In the genomic region with DNA sequence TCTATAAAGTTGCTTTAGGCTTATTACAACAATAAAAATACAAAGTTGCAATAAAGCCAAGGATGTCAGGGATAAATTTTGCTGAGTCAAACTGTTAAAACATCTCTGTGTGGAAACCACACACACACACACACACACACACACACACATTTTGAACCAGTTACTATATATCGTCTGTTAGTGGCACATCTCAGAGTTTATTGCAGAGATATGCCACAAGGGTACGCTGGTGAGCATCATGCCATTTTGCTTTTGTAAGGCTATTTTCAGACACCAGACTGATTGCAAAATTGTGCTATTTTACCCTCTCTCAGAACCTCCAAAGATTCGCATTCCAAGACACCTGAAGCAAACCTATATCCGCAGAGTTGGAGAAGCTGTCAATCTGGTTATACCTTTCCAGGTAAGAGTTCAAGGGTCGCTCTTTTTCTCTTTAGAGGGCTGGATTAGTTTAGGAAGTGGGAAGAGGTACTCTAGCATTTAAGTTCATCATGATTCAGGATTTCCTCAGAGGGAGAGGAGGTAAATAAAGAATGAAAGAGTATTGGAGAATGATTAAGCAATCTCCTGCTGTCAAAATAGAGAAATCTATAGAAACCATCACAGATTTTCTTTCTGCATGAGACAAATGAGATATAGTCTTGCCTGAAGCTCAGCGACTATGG, we compare ENCODE assay signal across 8 cellular contexts. TPM values are rescaled to one million over a fixed set of nuclear protein-coding genes. Genes with fewer than 3 reads are reported as not detected.
DNase-seq lines count a peak whose midpoint lies in the region; ATAC-seq, FAIRE-seq and TF ChIP-seq lines count a peak whose summit lies in the region.

No MANE protein-coding gene starts in this region.

- WGBS in K562 (ENCODE audit: insufficient coverage, low coverage, missing lambda C conversion rate), result 42% methylated on average over 6 of the region's 6 CpGs
- WGBS in thyroid gland, 2 donors, result 71 to 74% methylated on average over 6 of the region's 6 CpGs

- H3K9me3 ChIP-seq in OCI-LY7 (ENCODE audit: low read length), result no peaks in the 10 kb centered on the region
- no peaks in the 10 kb centered on the region for H3K9me3 ChIP-seq in K562 (replicated peaks; ENCODE audit: control insufficient read depth, insufficient read depth, low read depth, low read length)
- H3K9me3 ChIP-seq in kidney (ENCODE audit: control insufficient read depth in 1 of 2, low read length in 2 of 2), result no peaks in the 10 kb centered on the region
- H3K9me3 ChIP-seq in thyroid gland, result no peaks in the 10 kb centered on the region

- TF ChIP-seq CTCF in GM12874 (IDR thresholded peaks at IDR 0.05; ENCODE audit: insufficient read depth, low read depth, low read length) (peak; percentile 61), OCI-LY7 (conservative IDR thresholded peaks at IDR 0.05; ENCODE audit: low read length) (peak; percentile 79), K562 (IDR thresholded peaks at IDR 0.05 in 2 of 3, conservative IDR thresholded peaks at IDR 0.05 in 1 of 3; ENCODE audit: insufficient read depth in 2 of 3, low read depth in 1 of 3, low read length in 3 of 3) (peak; percentile 70 to 88 (median 75)), kidney (IDR thresholded peaks at IDR 0.05; ENCODE audit: borderline replicate concordance, extremely low read depth, insufficient read depth) (peak; percentile 56), thyroid gland (IDR thresholded peaks at IDR 0.05) (peak in 4 of 6 experiments; percentile 48 to 58 (median 52))

- peak; percentile 71 to 82 for TF ChIP-seq RAD21 in K562 (CRISPR knock-in tag; conservative IDR thresholded peaks at IDR 0.05 in 1 of 2, IDR thresholded peaks at IDR 0.05 in 1 of 2)

- FAIRE-seq in K562 (lab: Jason Lieb, UNC), result peak; percentile 77
- FAIRE-seq in kidney (lab: Jason Lieb, UNC), result no peak

- H3K79me2 ChIP-seq in OCI-LY7 (ENCODE audit: insufficient read depth, low read depth, low read length), result no peaks in the 10 kb centered on the region
- H3K79me2 ChIP-seq in K562 (ENCODE audit: control insufficient read depth, insufficient read depth, low read length), result no peaks in the 10 kb centered on the region

- H2AFZ ChIP-seq in OCI-LY7 (ENCODE audit: low read length) (peak overlapping the region; percentile 99; the same call in 1 of the 2 replicates), K562 (ENCODE audit: low read depth, low read length) (peak overlapping the region; percentile 41; the same call in 1 of the 2 replicates)

- H3K4me2 ChIP-seq in OCI-LY7 (ENCODE audit: low read length) (peak overlapping the region; percentile 16; the same call in 1 of the 2 replicates), K562 (ENCODE audit: insufficient read depth, low read length) (no peak overlapping the region)

- peak; percentile 50; the same call in 1 of the 2 replicates for TF ChIP-seq EP300 in K562 (IDR thresholded peaks at IDR 0.05; ENCODE audit: low read length)

- H3K9ac ChIP-seq in K562 (ENCODE audit: insufficient read depth in 1 of 2, low read depth in 2 of 2, low read length in 2 of 2), result no peak overlapping the region
- H3K9ac ChIP-seq in kidney (ENCODE audit: low read length in 2 of 2), result no peak overlapping the region

- intact Hi-C loops in OCI-LY7 (cut with micrococcal nuclease; ENCODE audit: unreplicated experiment), result loop anchor here (2.0 to 10.0 kb wide), 3 partner anchors 27 to 255 kb away; a partner anchor contains a TSS
- intact Hi-C loops in K562 (cut with micrococcal nuclease), result loop anchor here (1.0 to 5.0 kb wide), 3 partner anchors 27 to 89 kb away; a partner anchor contains a TSS
- intact Hi-C loops in kidney (cut with DNase I), result no loop called here
- intact Hi-C loops in thyroid gland (cut with DNase I), result loop anchor here (10.0 kb wide), 1 partner anchor 85 kb away; no protein-coding TSS in a partner anchor

- no TSS peak for BruUV-seq in OCI-LY7 (replicated peaks; lab: Mats Ljungman, UMichigan)
- BruUV-seq in K562 (replicated peaks; lab: Mats Ljungman, UMichigan), result no TSS peak

- H3K36me3 ChIP-seq in OCI-LY7 (ENCODE audit: insufficient read depth, low read length) (no peaks in the 10 kb centered on the region), K562 (ENCODE audit: control insufficient read depth, insufficient read depth, low read length) (no peaks in the 10 kb centered on the region), kidney (ENCODE audit: control insufficient read depth in 1 of 2, insufficient read depth in 2 of 2, low read length in 2 of 2) (no peaks in the 10 kb centered on the region), thyroid gland (no peaks in the 10 kb centered on the region)

- no peaks in the 10 kb centered on the region for H4K20me1 ChIP-seq in OCI-LY7 (ENCODE audit: insufficient read depth, low read length)
- no peaks in the 10 kb centered on the region for H4K20me1 ChIP-seq in K562 (replicated peaks; ENCODE audit: control insufficient read depth, insufficient read depth, low read length)

- H3K27me3 ChIP-seq in K562 (ENCODE audit: control insufficient read depth in 2 of 2, insufficient read depth in 2 of 2, low read length in 2 of 2) (peaks cover 2 to 7% of the 10 kb centered on the region in 2 experiments; a peak in 2 of 5 replicates), thyroid gland (no peaks in the 10 kb centered on the region)

- CTCF ChIA-PET in OCI-LY7 (lab: Charles Lee; ENCODE audit: unreplicated experiment), result interaction anchor here (0.8 kb wide), 1 partner anchor 74 kb away, joined by 3 read pairs; no protein-coding TSS in a partner anchor
- CTCF ChIA-PET in K562 (lab: Yijun Ruan, JAX; ENCODE audit: low intra/inter-chr PET ratio), result no interaction called here

- peak; percentile 81 for ATAC-seq in K562

- peaks cover 25% of the 10 kb centered on the region for H3K4me1 ChIP-seq in OCI-LY7 (ENCODE audit: insufficient read depth, low read length, poor library complexity, severe bottlenecking)
- no peaks in the 10 kb centered on the region; a peak in 3 of 5 replicates for H3K4me1 ChIP-seq in K562 (replicated peaks in 1 of 2; ENCODE audit: control insufficient read depth in 2 of 2, insufficient read depth in 2 of 2, low read length in 2 of 2)
- H3K4me1 ChIP-seq in kidney (ENCODE audit: control insufficient read depth in 1 of 2, insufficient read depth in 1 of 2, low read depth in 1 of 2, low read length in 2 of 2), result peaks cover 0 to 2% of the 10 kb centered on the region in 2 donors
- H3K4me1 ChIP-seq in thyroid gland, result no peaks in the 10 kb centered on the region

- POLR2A ChIA-PET in OCI-LY7 (lab: Charles Lee), result no interaction called here
- POLR2A ChIA-PET in K562 (lab: Yijun Ruan, JAX), result no interaction called here

- H3K4me3 ChIP-seq in OCI-LY7 (ENCODE audit: low read depth, low read length, poor library complexity, severe bottlenecking) (no peak overlapping the region), K562 (no peak overlapping the region), kidney (ENCODE audit: low read length in 2 of 2) (no peak overlapping the region), thyroid gland (replicated peaks in 1 of 3) (no peak overlapping the region)

- no peak overlapping the region for H3K27ac ChIP-seq in OCI-LY7 (ENCODE audit: low read depth, low read length, poor library complexity, severe bottlenecking)
- no peak overlapping the region for H3K27ac ChIP-seq in K562 (ENCODE audit: extremely low read depth, low read depth, low read length)
- no peak overlapping the region for H3K27ac ChIP-seq in kidney (ENCODE audit: low read depth in 2 of 2, low read length in 2 of 2)
- no peak overlapping the region for H3K27ac ChIP-seq in thyroid gland

- DNase-seq in ACHN, result peak; percentile 64
- peak; percentile 75 for DNase-seq in OCI-LY7 (ENCODE audit: low spot score)
- peak; percentile 39 to 72 (median 50) for DNase-seq in K562 (ENCODE audit: extremely low read depth in 1 of 4, low spot score in 3 of 4)
- no peak for DNase-seq in kidney
- peak; percentile 11 to 19 for DNase-seq in thyroid gland
- no peak for DNase-seq in DMS153 (lab: John Stamatoyannopoulos, UW)
- no peak for DNase-seq in NCI-H1436 (lab: John Stamatoyannopoulos, UW)

- no peaks in the 10 kb centered on the region for H3K9me2 ChIP-seq in OCI-LY7 (ENCODE audit: insufficient read depth, low read length)

- no peaks in the 10 kb centered on the region for H3K9me1 ChIP-seq in K562 (ENCODE audit: control insufficient read depth, insufficient read depth, low read length)

- in situ Hi-C loops in ACHN (cut with HindIII; ENCODE audit: low pct_ligation_motif_present, low pct_unique_long_range_greater_than_20kb, low sequenced_read_pairs) (no loop called here), K562 (cut with MboI) (no loop called here)

- TF ChIP-seq POLR2A in K562 (conservative IDR thresholded peaks at IDR 0.05) (no peak), thyroid gland (IDR thresholded peaks at IDR 0.05) (no peak)

RNA-seq across cellular contexts. Expression of a gene that starts 27.3 kb away (rescaled TPM):
- 33.6 and 56.6 TPM in 2 replicates for total RNA-seq in OCI-LY7 (2014; rRNA removed; shearing (Covaris generic))
- total RNA-seq in OCI-LY7 (2022) (44.3 and 44.9 TPM in 2 replicates), K562 (2014; rRNA removed) (170 and 210 TPM in 2 replicates), K562 (2014; rRNA removed; fragmentation: Illumina TruSeq; extraction: Trizol) (112 and 123 TPM in 2 replicates), K562 (2015; rRNA removed; fragmentation: Illumina TruSeq; extraction: Trizol) (75.4 and 75.5 TPM in 2 replicates), K562 (2021) (95.0 and 103 TPM in 2 replicates), kidney (32.1 TPM), thyroid gland (100 to 1,000 TPM in 3 of 4 donors, 10 to 100 TPM in 1; 94.5 to 177 (median 150) TPM)
- total RNA-seq in K562 (2011; cell fraction: chromatin; rRNA removed; ENCODE audit: low replicate concordance), result 54.6 and 85.9 TPM in 2 replicates
- 78.3 and 80.9 TPM in 2 replicates for total RNA-seq in K562 (2011; cell fraction: nucleolus; rRNA removed)
- 85.9 and 96.9 TPM in 2 replicates for total RNA-seq in K562 (2011; cell fraction: nucleoplasm; rRNA removed)
- polyA plus RNA-seq in K562 (2011; rRNA removed) (66.5 and 91.9 TPM in 2 replicates), K562 (2014; fragmentation: Illumina TruSeq; extraction: Trizol) (62.8 and 69.4 TPM in 2 replicates), K562 (2014; fragmentation: Nextera tagmentation; extraction: Ambion mirVana) (10 to 100 TPM; 15.3 to 24.3 TPM), K562 (2014; rRNA removed) (92.5 and 111 TPM in 2 replicates), kidney (ENCODE audit: insufficient read depth, low read depth, low replicate concordance) (65.5 TPM)
- polyA plus RNA-seq in K562 (2011; cell fraction: cytosol; rRNA removed), result 47.4 and 49.6 TPM in 2 replicates
- polyA plus RNA-seq in K562 (2011; cell fraction: nucleus; rRNA removed), result 42.3 and 43.3 TPM in 2 replicates
- 75.7 and 82.7 TPM in 2 replicates for polyA plus RNA-seq in K562 (2012)
- polyA minus RNA-seq in K562 (2011; rRNA and poly(A)+ RNA removed), result 32.0 and 33.2 TPM in 2 replicates
- 25.0 and 28.9 TPM in 2 replicates for polyA minus RNA-seq in K562 (2011; cell fraction: cytosol; rRNA and poly(A)+ RNA removed)
- polyA minus RNA-seq in K562 (2011; cell fraction: nucleus; rRNA and poly(A)+ RNA removed), result 58.8 and 71.3 TPM in 2 replicates

Comparison
In these comparisons a context has a peak if more than half of its experiments do, and no peak if none do; other contexts are left out.
1. DNase-seq: peak in ACHN (single experiment), OCI-LY7 (single experiment), K562 (4 of 4) and thyroid gland (2 of 2); none in kidney (single experiment), DMS153 (single experiment) and NCI-H1436 (single experiment).
2. Peak in every context shown above with its lines, with median percentiles within 50 percentile points of each other: CTCF ChIP-seq.